ENCODE assay signal across 19 cellular contexts in the genomic region with DNA sequence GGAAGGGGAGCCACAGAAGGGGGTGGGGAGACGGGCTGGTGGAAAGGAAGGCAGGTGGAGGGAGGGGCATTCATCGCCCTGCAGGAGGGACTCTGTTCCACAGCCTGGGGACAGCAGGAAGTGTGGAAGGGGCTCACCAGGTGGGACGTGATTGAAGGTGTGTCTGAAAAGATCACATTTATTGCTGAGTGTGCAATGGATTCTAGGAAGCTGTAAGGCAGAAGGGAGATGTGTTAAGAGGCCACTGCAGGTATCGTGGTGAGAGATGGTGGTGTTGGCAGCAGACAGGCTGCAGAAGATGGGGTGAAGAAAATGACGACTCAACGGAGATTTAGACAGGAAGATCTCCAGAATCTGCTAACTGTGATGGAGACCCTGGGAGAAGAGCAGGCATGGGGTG.
DNase-seq lines count a peak whose midpoint lies in the region; ATAC-seq, FAIRE-seq and TF ChIP-seq lines count a peak whose summit lies in the region.
"Had no signal": no experiment of that assay in that cellular context is flagged by ENCODE, and none has a peak within 500 bp of the region (broad histone marks: within the 10 kb centered on the region; RNA-seq: fewer than 3 reads in every experiment).

No MANE protein-coding gene starts in this region.

- POLR2A ChIA-PET in HepG2 (lab: Yijun Ruan, JAX) = no interaction called here

- H3K36me3 Mint-ChIP-seq in nephron (ENCODE audit: low read depth) (no peaks in the 10 kb centered on the region), type B pancreatic cell (no peaks in the 10 kb centered on the region)
- H3K36me3 Mint-ChIP-seq: CD4-positive, alpha-beta memory T cell had no signal

- no TSS peak for BruUV-seq in HepG2 (replicated peaks; lab: Mats Ljungman, UMichigan)

- no peak overlapping the region for H2AFZ ChIP-seq in HepG2 (ENCODE audit: low read length)
- H2AFZ ChIP-seq: GM23338 had no signal

- H3K27ac Mint-ChIP-seq in nephron (peak overlapping the region in 2 of 3 experiments; percentile 26 to 50), type B pancreatic cell (peak overlapping the region; percentile 5)
- H3K27ac Mint-ChIP-seq: CD4-positive, alpha-beta memory T cell; GM23338 had no signal

- H3K9me3 Mint-ChIP-seq in nephron (no peaks in the 10 kb centered on the region), type B pancreatic cell (peaks cover 5% of the 10 kb centered on the region)

- WGBS in HepG2 (ENCODE audit: low lambda C conversion rate) = 1% methylated on average over 6 of the region's 6 CpGs
- WGBS in right lobe of liver (ENCODE audit: insufficient coverage, low coverage, low lambda C conversion rate, missing lambda C conversion rate) = 31% methylated on average over 6 of the region's 6 CpGs

- no peak for TF ChIP-seq RAD21 in HepG2 (CRISPR knock-in tag; IDR thresholded peaks at IDR 0.05)

- no peak overlapping the region for H3K9ac ChIP-seq in HepG2 (ENCODE audit: insufficient read depth, low read depth, low read length)

- no peak for TF ChIP-seq EP300 in HepG2 (IDR thresholded peaks at IDR 0.05; ENCODE audit: low read depth in 2 of 2, low read length in 2 of 2)
- no peak for TF ChIP-seq EP300 in HepG2 (CRISPR knock-in tag; IDR thresholded peaks at IDR 0.05; ENCODE audit: borderline replicate concordance)

- H3K4me1 ChIP-seq in HepG2 (ENCODE audit: insufficient read depth, low read length) = no peaks in the 10 kb centered on the region
- H3K4me1 ChIP-seq in right lobe of liver = no peaks in the 10 kb centered on the region

- H3K27ac ChIP-seq in HepG2 (ENCODE audit: extremely low read length, insufficient read depth, low read length) (no peak overlapping the region), right lobe of liver (no peak overlapping the region)
- H3K27ac ChIP-seq: 22Rv1 had no signal

- H3K9me3 ChIP-seq in HepG2 (ENCODE audit: low read length) (no peaks in the 10 kb centered on the region), right lobe of liver (no peaks in the 10 kb centered on the region)

- no peak overlapping the region for H3K4me2 ChIP-seq in HepG2 (ENCODE audit: low read depth, low read length)
- H3K4me2 ChIP-seq: GM23338 had no signal

- no peak for DNase-seq in HepG2 (ENCODE audit: low spot score)
- no peak for DNase-seq in right lobe of liver
- DNase-seq in type B pancreatic cell (ENCODE audit: extremely low spot score, unreplicated experiment) = no peak
- no peak for DNase-seq in hypothalamus (lab: John Stamatoyannopoulos, UW)
- DNase-seq: C1 segment of cervical spinal cord; CD4-positive, alpha-beta memory T cell; COR-L47; DMS 273 treated with DMSO at 0.1 percent for 48 hours; DMS79; EL; GDM1; H7; HCEC 1CT had no signal

- TF ChIP-seq POLR2A in HepG2 (IDR thresholded peaks at IDR 0.05; ENCODE audit: insufficient read depth in 1 of 2, low read depth in 2 of 2, low read length in 2 of 2) (no peak), right lobe of liver (IDR thresholded peaks at IDR 0.05) (no peak)

- H3K4me1 Mint-ChIP-seq in nephron (peaks cover 38% of the 10 kb centered on the region), type B pancreatic cell (ENCODE audit: unreplicated experiment) (peaks cover 25% of the 10 kb centered on the region)
- H3K4me1 Mint-ChIP-seq: CD4-positive, alpha-beta memory T cell had no signal

- H3K36me3 ChIP-seq in HepG2 (replicated peaks in 1 of 2; ENCODE audit: control insufficient read depth in 1 of 2, insufficient read depth in 2 of 2, low read length in 2 of 2) (no peaks in the 10 kb centered on the region), right lobe of liver (no peaks in the 10 kb centered on the region)

- peaks cover 25% of the 10 kb centered on the region for H3K27me3 Mint-ChIP-seq in nephron (ENCODE audit: low read depth)
- peaks cover 20% of the 10 kb centered on the region for H3K27me3 Mint-ChIP-seq in type B pancreatic cell

- in situ Hi-C loops in HepG2 (cut with HindIII; ENCODE audit: extremely low pct_ligation_motif_present, low pct_unique_long_range_greater_than_20kb) = no loop called here

- CTCF ChIA-PET in HepG2 (lab: Yijun Ruan, JAX; ENCODE audit: low intra/inter-chr PET ratio, low total read pairs) = no interaction called here

- H3K79me2 ChIP-seq in HepG2 (ENCODE audit: insufficient read depth, low read length) = no peaks in the 10 kb centered on the region

- intact Hi-C loops in HepG2 (cut with micrococcal nuclease; ENCODE audit: unreplicated experiment) = no loop called here
- intact Hi-C loops in right lobe of liver (cut with DNase I) = no loop called here

- H3K27me3 ChIP-seq in HepG2 (ENCODE audit: control insufficient read depth in 1 of 2, insufficient read depth in 2 of 2, low read length in 2 of 2) (0 out of 5 replicates have a peak, but pooled peaks cover 0 to 3% of the 10 kb centered on the region in 2 experiments), right lobe of liver (no peaks in the 10 kb centered on the region)

- no peaks in the 10 kb centered on the region for H4K20me1 ChIP-seq in HepG2 (ENCODE audit: insufficient read depth, low read length)

- H3K4me3 Mint-ChIP-seq in nephron (peak overlapping the region in 1 of 3 experiments; percentile 4), type B pancreatic cell (no peak overlapping the region)
- H3K4me3 Mint-ChIP-seq: CD4-positive, alpha-beta memory T cell; GM23338 had no signal

- no peak for ATAC-seq in HepG2
- no peak for ATAC-seq in right lobe of liver
- no peak for ATAC-seq in HG03354 (IDR thresholded peaks at IDR 0.05; ENCODE audit: poor library complexity, severe bottlenecking, unreplicated experiment)
- ATAC-seq in HG03039 (IDR thresholded peaks at IDR 0.05; ENCODE audit: unreplicated experiment) = no peak
- ATAC-seq: GM12878, GM23338 had no signal

- no peak for FAIRE-seq in HepG2 (lab: Jason Lieb, UNC)
- FAIRE-seq: GM12878 had no signal

- TF ChIP-seq CTCF in HepG2 (CRISPR knock-in tag; IDR thresholded peaks at IDR 0.05) (no peak), right lobe of liver (IDR thresholded peaks at IDR 0.05) (no peak), nephron (IDR thresholded peaks at IDR 0.05; ENCODE audit: unreplicated experiment in 3 of 3) (no peak), type B pancreatic cell (conservative IDR thresholded peaks at IDR 0.05) (no peak)

- no peak overlapping the region for H3K4me3 ChIP-seq in HepG2 (replicated peaks in 1 of 3; ENCODE audit: insufficient read depth in 1 of 3, low read depth in 2 of 3, low read length in 3 of 3)
- no peak overlapping the region for H3K4me3 ChIP-seq in right lobe of liver
- H3K4me3 ChIP-seq: GM12878, GM23338 had no signal

TF ChIP-seq in HepG2, 621 proteins besides CTCF, POLR2A, EP300 and RAD21:
- TF ChIP-seq MAFF (IDR thresholded peaks at IDR 0.05; ENCODE audit: low read depth, low read length) = peak; percentile 41; the same call in 1 of the 2 replicates
- TF ChIP-seq TMF1 (CRISPR knock-in tag; IDR thresholded peaks at IDR 0.05; ENCODE audit: low read depth) = no peak
- peak; percentile 38 to 68; a peak in 2 of 4 replicates for TF ChIP-seq MAFK (conservative IDR thresholded peaks at IDR 0.05 in 1 of 2, IDR thresholded peaks at IDR 0.05 in 1 of 2; ENCODE audit: low read length in 2 of 2)
- no peak for TF ChIP-seq ZNF687 (CRISPR knock-in tag; IDR thresholded peaks at IDR 0.05)
- TF ChIP-seq SMAD3 (CRISPR knock-in tag; IDR thresholded peaks at IDR 0.05) = no peak
- TF ChIP-seq ADNP (CRISPR knock-in tag; IDR thresholded peaks at IDR 0.05) = no peak
TF ChIP-seq in HepG2: peak in this region for 2.
